8 cellular contexts compared by ENCODE assay signal in the genomic region with DNA sequence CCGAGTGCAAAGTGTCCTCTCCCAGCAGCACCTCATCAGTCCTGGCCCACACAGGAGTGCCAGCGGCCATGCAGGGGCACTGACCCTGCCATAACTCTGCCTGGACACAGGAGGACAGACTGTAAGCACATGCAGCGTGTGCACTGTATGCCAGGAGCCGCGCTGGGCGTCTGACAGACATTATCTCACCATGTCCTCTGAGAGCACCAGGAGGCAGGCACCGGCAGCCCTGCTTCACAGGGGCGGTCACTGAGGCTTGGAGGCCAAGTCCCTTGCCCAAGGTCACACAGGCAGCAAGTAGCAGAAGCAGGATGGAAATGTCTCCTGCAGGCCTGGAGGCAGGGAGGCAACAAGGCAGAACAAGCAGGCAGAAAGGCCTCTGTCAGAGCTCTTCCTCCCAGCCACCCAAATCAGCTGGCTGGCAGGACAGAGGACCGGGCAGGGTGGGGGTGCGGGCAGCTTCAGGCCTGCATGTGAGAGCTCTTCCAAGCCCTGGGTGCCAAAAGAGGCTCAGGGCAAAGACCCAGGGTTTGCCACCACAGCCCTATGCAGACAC. TPM values are rescaled to one million over a fixed set of nuclear protein-coding genes. Genes with fewer than 3 reads are reported as not detected.
DNase-seq lines count a peak whose midpoint lies in the region; ATAC-seq and TF ChIP-seq lines count a peak whose summit lies in the region.

No MANE protein-coding gene starts in this region.

- peak overlapping the region; percentile 81 to 98 (median 97); a peak in 5 of 7 replicates for H3K27ac Mint-ChIP-seq in H9
- H3K27ac Mint-ChIP-seq in activated T-cell treated with anti-CD3 and anti-CD28 coated beads, Interleukin-2, amount 50 U/mL, for 72 hours: peak overlapping the region; percentile 79

- H3K4me1 Mint-ChIP-seq in H9: peaks cover 66 to 79% of the 10 kb centered on the region in 2 experiments
- peaks cover 100% of the 10 kb centered on the region for H3K4me1 Mint-ChIP-seq in activated T-cell treated with anti-CD3 and anti-CD28 coated beads, Interleukin-2, amount 50 U/mL, for 72 hours (ENCODE audit: low read depth)

- peaks cover 4% of the 10 kb centered on the region for H4K20me1 ChIP-seq in H9 (ENCODE audit: control insufficient read depth, insufficient read depth, insufficient read length)

- no peaks in the 10 kb centered on the region; the same call in 1 of the 2 replicates for H3K27me3 Mint-ChIP-seq in H9 (ENCODE audit: low read depth)
- no peaks in the 10 kb centered on the region for H3K27me3 Mint-ChIP-seq in activated T-cell treated with anti-CD3 and anti-CD28 coated beads, Interleukin-2, amount 50 U/mL, for 72 hours (ENCODE audit: low read depth)

- peak overlapping the region in 1 of 2 experiments; percentile 61; a peak in 3 of 5 replicates for H3K4me3 Mint-ChIP-seq in H9
- peak overlapping the region; percentile 76 to 90 for H3K4me3 Mint-ChIP-seq in activated T-cell treated with anti-CD3 and anti-CD28 coated beads, Interleukin-2, amount 50 U/mL, for 72 hours

- H2BK120ac ChIP-seq in H9 (ENCODE audit: low read depth, low read length, poor library complexity, severe bottlenecking): no peak overlapping the region

- DNase-seq in H9 (peak; percentile 25), right cardiac atrium (peak in 2 of 3 donors; percentile 82 to 83), putamen (ENCODE audit: low spot score) (peak; percentile 82), NCI-H1092 treated with DMSO at 0.1 percent for 48 hours (lab: John Stamatoyannopoulos, UW) (no peak), AG08395 (ENCODE audit: low spot score) (no peak)
- DNase-seq in activated T-cell treated with anti-CD3 and anti-CD28 coated beads, Interleukin-2, amount 50 U/mL, for 72 hours: no peak
- no peak for DNase-seq in stimulated activated CD4-positive, alpha-beta T cell treated with anti-CD3 and anti-CD28 coated beads, Interleukin-2, amount 100 ng/mL, for 24 hours

- H3K27ac ChIP-seq in H9 (ENCODE audit: insufficient read length, low read depth, low read length): no peak overlapping the region
- H3K27ac ChIP-seq in right cardiac atrium (ENCODE audit: low read length): peak overlapping the region; percentile 85

- H4K5ac ChIP-seq in H9 (ENCODE audit: insufficient read length, low read depth, low read length): no peak overlapping the region

- no CpG with 5 or more reads among the region's 10 CpGs for WGBS in H9 (ENCODE audit: extremely low coverage, insufficient read length, low lambda C conversion rate)
- 44% methylated on average over 10 of the region's 10 CpGs for WGBS in right cardiac atrium

- H3K36me3 Mint-ChIP-seq in H9 (ENCODE audit: insufficient read depth in 1 of 3, low read depth in 3 of 3): peaks cover 0 to 15% (median 0%) of the 10 kb centered on the region in 3 experiments; a peak in 2 of 7 replicates
- H3K36me3 Mint-ChIP-seq in activated T-cell treated with anti-CD3 and anti-CD28 coated beads, Interleukin-2, amount 50 U/mL, for 72 hours (ENCODE audit: insufficient read depth in 2 of 2): peaks cover 1 to 14% of the 10 kb centered on the region in 2 donors

- H4K8ac ChIP-seq in H9 (replicated peaks; ENCODE audit: insufficient read length, low read depth, low read length): no peak overlapping the region

- H3K4me1 ChIP-seq in H9 (ENCODE audit: insufficient read depth, low read length) (peaks cover 9% of the 10 kb centered on the region; the same call in 1 of the 2 replicates), right cardiac atrium (ENCODE audit: control insufficient read depth, insufficient read depth, low read length) (peaks cover 69% of the 10 kb centered on the region)

- H4K91ac ChIP-seq in H9 (ENCODE audit: insufficient read length, low read depth, low read length): no peak overlapping the region

- no peak overlapping the region for H3K4me3 ChIP-seq in right cardiac atrium (ENCODE audit: low read length)

- H2BK12ac ChIP-seq in H9 (ENCODE audit: insufficient read length, low read depth, low read length): no peak overlapping the region

- H2AK5ac ChIP-seq in H9 (ENCODE audit: insufficient read length, low read length): no peak overlapping the region

- H3K23ac ChIP-seq in H9 (ENCODE audit: insufficient read length, low read depth, low read length): no peak overlapping the region

- H3K4ac ChIP-seq in H9 (ENCODE audit: low read depth, low read length): no peak overlapping the region

- no peaks in the 10 kb centered on the region; a peak in 1 of 5 replicates for H3K9me3 Mint-ChIP-seq in H9
- no peaks in the 10 kb centered on the region for H3K9me3 Mint-ChIP-seq in activated T-cell treated with anti-CD3 and anti-CD28 coated beads, Interleukin-2, amount 50 U/mL, for 72 hours

- H3K9ac ChIP-seq in H9 (ENCODE audit: extremely low read depth, insufficient read length, low read length): no peak overlapping the region

- H2AFZ ChIP-seq in H9 (ENCODE audit: low read length): no peak overlapping the region

- no peaks in the 10 kb centered on the region for H3K9me3 ChIP-seq in H9 (ENCODE audit: control insufficient read depth, low read depth, low read length)
- no peaks in the 10 kb centered on the region for H3K9me3 ChIP-seq in right cardiac atrium (ENCODE audit: control insufficient read depth, low read length)

- H3K18ac ChIP-seq in H9 (ENCODE audit: insufficient read length, low read depth, low read length): no peak overlapping the region

- H3K79me2 ChIP-seq in H9 (ENCODE audit: insufficient read depth, low read length): peaks cover 60% of the 10 kb centered on the region; the same call in 1 of the 2 replicates

- peak overlapping the region; percentile 36; the same call in 1 of the 2 replicates for H3K14ac ChIP-seq in H9 (ENCODE audit: insufficient read depth, low read length)

- no peak overlapping the region for H2BK5ac ChIP-seq in H9 (ENCODE audit: insufficient read length, low read length)

- H2BK15ac ChIP-seq in H9 (ENCODE audit: low read depth, low read length): no peak overlapping the region

- H3K23me2 ChIP-seq in H9 (ENCODE audit: insufficient read length, low read depth, low read length, poor library complexity, severe bottlenecking): no peaks in the 10 kb centered on the region

- intact Hi-C loops in right cardiac atrium (cut with DNase I): no loop called here

- H3K27me3 ChIP-seq in H9 (ENCODE audit: insufficient read depth, low read length) (no peaks in the 10 kb centered on the region), right cardiac atrium (ENCODE audit: control insufficient read depth, insufficient read depth) (no peaks in the 10 kb centered on the region)

- ATAC-seq in activated T-cell treated with anti-CD3 and anti-CD28 coated beads, Interleukin-2, amount 50 U/mL, for 72 hours (replicated peaks in 1 of 2): no peak
- ATAC-seq in right cardiac atrium: peak; percentile 20 to 46
- no peak for ATAC-seq in HG03025 (IDR thresholded peaks at IDR 0.05; ENCODE audit: low FRiP score, unreplicated experiment)

- H2BK20ac ChIP-seq in H9 (ENCODE audit: low read depth, low read length, poor library complexity, severe bottlenecking): no peak overlapping the region

- TF ChIP-seq CTCF in H9 (conservative IDR thresholded peaks at IDR 0.05): no peak

- H3K4me2 ChIP-seq in H9 (ENCODE audit: insufficient read depth, insufficient read length, low read length): no peak overlapping the region

- no peak overlapping the region for H3T11ph ChIP-seq in H9 (ENCODE audit: low read length)

- H3K79me1 ChIP-seq in H9 (ENCODE audit: insufficient read depth, low read depth, low read length, poor library complexity, severe bottlenecking): peaks cover 12% of the 10 kb centered on the region

- no peak overlapping the region for H3K56ac ChIP-seq in H9 (ENCODE audit: insufficient read length, low read depth, low read length)

RNA-seq across cellular contexts. Expression of gene EEIG1, which starts 8.4 kb away (rescaled TPM):
- 52.3 and 59.5 TPM in 2 replicates for total RNA-seq in H9 (2021)
- total RNA-seq in activated T-cell treated with anti-CD3 and anti-CD28 coated beads, Interleukin-2, amount 50 U/mL, for 72 hours: 10 to 100 TPM; 59.2 to 75.1 TPM
- 10 to 100 TPM; 23.1 to 35.1 (median 31.6) TPM for total RNA-seq in right cardiac atrium
- 12.7 TPM for polyA plus RNA-seq in right cardiac atrium

RNA-seq across cellular contexts. Expression of gene DPM2, which starts 34.7 kb away (rescaled TPM):
- 44.7 and 46.1 TPM in 2 replicates for total RNA-seq in H9 (2021)
- 10 to 100 TPM; 44.2 to 51.1 TPM for total RNA-seq in activated T-cell treated with anti-CD3 and anti-CD28 coated beads, Interleukin-2, amount 50 U/mL, for 72 hours
- total RNA-seq in right cardiac atrium: 10 to 100 TPM; 13.6 to 20.0 (median 16.0) TPM
- 16.4 TPM for polyA plus RNA-seq in right cardiac atrium

RNA-seq across cellular contexts. Expression of gene PIP5KL1, which starts 41.8 kb away (rescaled TPM):
- total RNA-seq in H9 (2021) (9.0 and 11.6 TPM in 2 replicates), right cardiac atrium (1 to 10 TPM in 1 of 4 donors, under 1 TPM in 1, not detected in 2; 0.29 to 1.3 TPM)
- total RNA-seq in activated T-cell treated with anti-CD3 and anti-CD28 coated beads, Interleukin-2, amount 50 U/mL, for 72 hours: 1 to 10 TPM; 4.4 to 6.4 TPM
- polyA plus RNA-seq in right cardiac atrium: 0.29 TPM

RNA-seq across cellular contexts. Expression of gene ST6GALNAC4, which starts 55.6 kb away (rescaled TPM):
- 15.4 and 16.5 TPM in 2 replicates for total RNA-seq in H9 (2021)
- 10 to 100 TPM; 28.1 to 30.5 TPM for total RNA-seq in activated T-cell treated with anti-CD3 and anti-CD28 coated beads, Interleukin-2, amount 50 U/mL, for 72 hours
- 10 to 100 TPM; 26.3 to 36.7 (median 32.3) TPM for total RNA-seq in right cardiac atrium
- polyA plus RNA-seq in right cardiac atrium: 24.3 TPM

Comparison
In these comparisons a context has a peak if more than half of its experiments do, and no peak if none do; other contexts are left out.
1. DNase-seq: peak in H9 (single experiment), right cardiac atrium (2 of 3) and putamen (single experiment); none in activated T-cell treated with anti-CD3 and anti-CD28 coated beads, Interleukin-2, amount 50 U/mL, for 72 hours (0 of 2), stimulated activated CD4-positive, alpha-beta T cell treated with anti-CD3 and anti-CD28 coated beads, Interleukin-2, amount 100 ng/mL, for 24 hours (0 of 2), NCI-H1092 treated with DMSO at 0.1 percent for 48 hours (single experiment) and AG08395 (single experiment).
2. ATAC-seq: peak in right cardiac atrium (2 of 2); none in activated T-cell treated with anti-CD3 and anti-CD28 coated beads, Interleukin-2, amount 50 U/mL, for 72 hours (0 of 2) and HG03025 (single experiment).